In genomic region chr7:7761974-7762769, GRCh38 we compare ENCODE assay signal across 8 cellular contexts. TPM values are rescaled to one million over a fixed set of nuclear protein-coding genes. Genes with fewer than 3 reads are reported as not detected.
DNase-seq lines count a peak whose midpoint lies in the region; ATAC-seq and TF ChIP-seq lines count a peak whose summit lies in the region.

No MANE protein-coding gene starts in this region.

- TF ChIP-seq CTCF in AG09309 (IDR thresholded peaks at IDR 0.05; ENCODE audit: control insufficient read depth, insufficient read depth, low read depth, low read length, missing control alignments), result no peak
- no peak for TF ChIP-seq CTCF in heart left ventricle (IDR thresholded peaks at IDR 0.05)

- H3K9me3 Mint-ChIP-seq in activated CD8-positive, alpha-beta T cell treated with anti-CD3 and anti-CD28 coated beads, Interleukin-2, amount 10 ng/mL, durations not matched to agents 7 days and 5 days (ENCODE audit: insufficient read depth), result no peaks in the 10 kb centered on the region
- no peaks in the 10 kb centered on the region for H3K9me3 Mint-ChIP-seq in stimulated activated naive B cell treated with anti-CD40 and anti-IgM and Interleukin-4, amounts not matched to agents 10 μg/mL and 1 μg/mL and 100 μg/mL, for 72 hours

- peak overlapping the region; percentile 36 for H3K4me3 ChIP-seq in AG09309 (ENCODE audit: control insufficient read depth, low read depth, low read length)
- H3K4me3 ChIP-seq in heart left ventricle, result peak overlapping the region in 11 of 12 donors; percentile 22 to 61 (median 48)

- peak; percentile 40 for ATAC-seq in GM18861 (IDR thresholded peaks at IDR 0.05; ENCODE audit: unreplicated experiment)
- ATAC-seq in HG03196 (IDR thresholded peaks at IDR 0.05; ENCODE audit: unreplicated experiment), result peak; percentile 50
- peak; percentile 90 for ATAC-seq in activated CD8-positive, alpha-beta T cell treated with anti-CD3 and anti-CD28 coated beads, Interleukin-2, amount 10 ng/mL, durations not matched to agents 7 days and 5 days
- peak; percentile 37 to 74 (median 56) for ATAC-seq in heart left ventricle
- ATAC-seq in stimulated activated naive B cell treated with anti-CD40 and anti-IgM and Interleukin-4, amounts not matched to agents 10 μg/mL and 1 μg/mL and 100 μg/mL, for 72 hours (replicated peaks), result peak; percentile 74 to 75

- peak overlapping the region; percentile 90 for H3K27ac Mint-ChIP-seq in activated CD8-positive, alpha-beta T cell treated with anti-CD3 and anti-CD28 coated beads, Interleukin-2, amount 10 ng/mL, durations not matched to agents 7 days and 5 days
- peak overlapping the region; percentile 94 for H3K27ac Mint-ChIP-seq in stimulated activated naive B cell treated with anti-CD40 and anti-IgM and Interleukin-4, amounts not matched to agents 10 μg/mL and 1 μg/mL and 100 μg/mL, for 72 hours

- WGBS in heart left ventricle, 4 donors, result 28 to 32% (median 30%) methylated on average over 9 of the region's 9 CpGs

- peaks cover 0 to 17% (median 8%) of the 10 kb centered on the region in 12 donors for H3K4me1 ChIP-seq in heart left ventricle

- H3K4me1 Mint-ChIP-seq in activated CD8-positive, alpha-beta T cell treated with anti-CD3 and anti-CD28 coated beads, Interleukin-2, amount 10 ng/mL, durations not matched to agents 7 days and 5 days (ENCODE audit: low read depth), result peaks cover 28% of the 10 kb centered on the region
- H3K4me1 Mint-ChIP-seq in stimulated activated naive B cell treated with anti-CD40 and anti-IgM and Interleukin-4, amounts not matched to agents 10 μg/mL and 1 μg/mL and 100 μg/mL, for 72 hours, result peaks cover 21 to 33% of the 10 kb centered on the region in 2 donors

- H3K27ac ChIP-seq in heart left ventricle, result peak overlapping the region; percentile 9 to 80 (median 61)

- intact Hi-C loops in heart left ventricle (cut with DNase I), result loop anchor here (1.0 to 10.0 kb wide), 9 partner anchors 80 to 455 kb away; partner anchors contain the start of genes GLCCI1 (in 2 of the 10) and UMAD1 (in 1 of the 10)

- POLR2A ChIA-PET in activated CD8-positive, alpha-beta T cell treated with anti-CD3 and anti-CD28 coated beads, Interleukin-2, amount 10 ng/mL, durations not matched to agents 7 days and 5 days (lab: Charles Lee), result no interaction called here

- in situ Hi-C loops in G401 (cut with HindIII; ENCODE audit: low sequenced_read_pairs), result no loop called here

- no peaks in the 10 kb centered on the region for H3K27me3 ChIP-seq in heart left ventricle

- H3K27me3 Mint-ChIP-seq in activated CD8-positive, alpha-beta T cell treated with anti-CD3 and anti-CD28 coated beads, Interleukin-2, amount 10 ng/mL, durations not matched to agents 7 days and 5 days (ENCODE audit: low read depth), result no peaks in the 10 kb centered on the region
- no peaks in the 10 kb centered on the region for H3K27me3 Mint-ChIP-seq in stimulated activated naive B cell treated with anti-CD40 and anti-IgM and Interleukin-4, amounts not matched to agents 10 μg/mL and 1 μg/mL and 100 μg/mL, for 72 hours

- DNase-seq in AG09309 (ENCODE audit: low read depth) (no peak), heart left ventricle (no peak), G401 (ENCODE audit: low spot score) (no peak), NCI-H1694 (lab: John Stamatoyannopoulos, UW) (no peak)
- peak; percentile 52 for DNase-seq in activated CD8-positive, alpha-beta T cell treated with anti-CD3 and anti-CD28 coated beads, Interleukin-2, amount 10 ng/mL, durations not matched to agents 7 days and 5 days
- no peak for DNase-seq in stimulated activated naive B cell treated with anti-CD40 and anti-IgM and Interleukin-4, amounts not matched to agents 10 μg/mL and 1 μg/mL and 100 μg/mL, for 72 hours

- no peaks in the 10 kb centered on the region for H3K9me3 ChIP-seq in heart left ventricle

- H3K36me3 ChIP-seq in heart left ventricle, result no peaks in the 10 kb centered on the region

- CTCF ChIA-PET in activated CD8-positive, alpha-beta T cell treated with anti-CD3 and anti-CD28 coated beads, Interleukin-2, amount 10 ng/mL, durations not matched to agents 7 days and 5 days (lab: Charles Lee), result interaction anchor here (1.1 to 3.3 kb wide), 10 partner anchors 10 to 453 kb away, joined by 3 to 60 read pairs (median 6); partner anchors contain the start of gene UMAD1

- H3K36me3 Mint-ChIP-seq in activated CD8-positive, alpha-beta T cell treated with anti-CD3 and anti-CD28 coated beads, Interleukin-2, amount 10 ng/mL, durations not matched to agents 7 days and 5 days (ENCODE audit: low read depth), result no peaks in the 10 kb centered on the region
- no peaks in the 10 kb centered on the region for H3K36me3 Mint-ChIP-seq in stimulated activated naive B cell treated with anti-CD40 and anti-IgM and Interleukin-4, amounts not matched to agents 10 μg/mL and 1 μg/mL and 100 μg/mL, for 72 hours

- H3K4me3 Mint-ChIP-seq in activated CD8-positive, alpha-beta T cell treated with anti-CD3 and anti-CD28 coated beads, Interleukin-2, amount 10 ng/mL, durations not matched to agents 7 days and 5 days, result peak overlapping the region; percentile 83
- peak overlapping the region; percentile 84 to 90 for H3K4me3 Mint-ChIP-seq in stimulated activated naive B cell treated with anti-CD40 and anti-IgM and Interleukin-4, amounts not matched to agents 10 μg/mL and 1 μg/mL and 100 μg/mL, for 72 hours

- TF ChIP-seq POLR2A in heart left ventricle (IDR thresholded peaks at IDR 0.05), result no peak

RNA-seq across cellular contexts. Expression of gene RPA3, which starts 43.8 kb away (rescaled TPM):
- total RNA-seq in activated CD8-positive, alpha-beta T cell treated with anti-CD3 and anti-CD28 coated beads, Interleukin-2, amount 10 ng/mL, durations not matched to agents 7 days and 5 days, result 100 to 1,000 TPM; 117 TPM
- total RNA-seq in heart left ventricle, result 10 to 100 TPM; 19.4 to 30.9 (median 27.0) TPM
- 10 to 100 TPM; 21.1 to 21.4 TPM for polyA plus RNA-seq in heart left ventricle
- total RNA-seq in G401 (2014; rRNA removed; shearing (Covaris generic)), result 123 and 170 TPM in 2 replicates

Comparison
In these comparisons a context has a peak if more than half of its experiments do, and no peak if none do; other contexts are left out.
1. ATAC-seq: peak in every context shown above with its lines; median percentile 90 in activated CD8-positive, alpha-beta T cell treated with anti-CD3 and anti-CD28 coated beads, Interleukin-2, amount 10 ng/mL, durations not matched to agents 7 days and 5 days; 74 in stimulated activated naive B cell treated with anti-CD40 and anti-IgM and Interleukin-4, amounts not matched to agents 10 μg/mL and 1 μg/mL and 100 μg/mL, for 72 hours; 56 in heart left ventricle; 50 in HG03196; 40 in GM18861.